Comparison of ENCODE assay signal across 1 cellular context in the genomic region with DNA sequence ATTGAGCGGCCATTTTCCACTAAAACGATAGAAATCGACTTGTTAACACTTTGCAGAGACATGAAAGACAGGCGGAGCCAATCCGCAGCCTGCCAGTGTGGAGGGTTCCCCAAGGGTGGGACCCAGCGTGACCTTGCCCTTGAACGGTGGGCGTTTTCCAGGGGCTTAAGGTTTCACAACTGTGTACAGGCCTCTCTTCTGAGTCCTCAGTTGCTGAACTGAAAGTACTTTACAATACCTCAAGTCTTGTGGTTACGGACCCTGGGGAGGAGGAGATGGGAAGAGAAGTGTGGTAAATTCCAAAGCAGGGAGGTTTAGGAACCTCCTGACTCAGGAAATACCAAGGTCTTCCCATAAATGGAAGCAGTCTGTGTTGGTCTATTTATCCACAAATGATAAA.
TF ChIP-seq lines count a peak whose summit lies in the region.

No MANE protein-coding gene starts in this region.

TF ChIP-seq in GM12878, 131 proteins besides CTCF, POLR2A, EP300 and RAD21:
- TF ChIP-seq IKZF2 (IDR thresholded peaks at IDR 0.05): 0 out of 4 replicates have a peak, but pooled peaks of 1 of the 2 experiments have one; percentile 10
- TF ChIP-seq BACH1 (IDR thresholded peaks at IDR 0.05; ENCODE audit: borderline replicate concordance): no peak
- no peak for TF ChIP-seq KDM1A (IDR thresholded peaks at IDR 0.05; ENCODE audit: borderline replicate concordance)
- no peak for TF ChIP-seq STAT1 (conservative IDR thresholded peaks at IDR 0.05)
- TF ChIP-seq YY1 (IDR thresholded peaks at IDR 0.05; ENCODE audit: low read depth, low read length): 0 out of 2 replicates have a peak, but pooled peaks have one; percentile 32
- TF ChIP-seq IKZF1 (conservative IDR thresholded peaks at IDR 0.05): 0 out of 2 replicates have a peak, but pooled peaks have one; percentile 8
- peak; percentile 35; the same call in 1 of the 2 replicates for TF ChIP-seq RUNX3 (IDR thresholded peaks at IDR 0.05; ENCODE audit: low read length)
